ENCODE assay signal across 1 cellular context in genomic region chr14:37546621-37547447, GRCh38.
TF ChIP-seq lines count a peak whose summit lies in the region.

No MANE protein-coding gene starts in this region.

TF ChIP-seq in IMR-90, 13 proteins besides CTCF, POLR2A, EP300 and RAD21 (continued from another document):
- TF ChIP-seq BHLHE40 (IDR thresholded peaks at IDR 0.05; ENCODE audit: low read depth, low read length) (no peak), NFE2L2 (IDR thresholded peaks at IDR 0.05; ENCODE audit: low read depth, low read length) (no peak), CHD1 (IDR thresholded peaks at IDR 0.05; ENCODE audit: low read depth, low read length) (no peak)
